23 cellular contexts compared by ENCODE assay signal in the genomic region with DNA sequence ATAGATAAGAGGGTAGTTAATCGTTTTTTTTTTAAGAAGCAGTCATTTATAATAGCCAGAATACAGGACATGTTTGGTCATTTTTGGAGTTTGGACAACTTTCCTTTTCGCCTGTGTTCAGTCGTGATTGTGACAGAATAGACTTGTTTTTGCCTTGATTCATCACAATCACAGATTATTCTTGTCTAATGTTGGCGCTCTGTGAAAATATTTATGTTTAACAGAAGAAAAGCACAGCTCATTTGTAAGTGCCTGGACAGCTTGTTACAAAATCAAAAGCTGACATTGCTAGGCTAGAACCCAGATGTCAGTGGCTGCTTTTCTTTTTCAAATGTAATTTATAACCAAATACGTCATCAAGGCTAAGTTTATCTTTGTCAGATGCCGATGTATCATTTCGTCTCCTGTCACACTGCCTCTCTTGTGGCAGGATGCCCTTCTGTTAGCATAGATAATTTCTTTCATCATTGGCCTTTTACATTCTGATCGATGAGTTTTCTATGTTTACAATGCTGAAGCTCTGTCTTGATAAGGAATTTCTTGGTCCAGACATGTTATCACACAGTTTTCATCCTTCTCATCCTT.
"Had no signal": no experiment of that assay in that cellular context is flagged by ENCODE, and none has a peak within 500 bp of the region (broad histone marks: within the 10 kb centered on the region; RNA-seq: fewer than 3 reads in every experiment).

No MANE protein-coding gene starts in this region.

- H3K36me3 ChIP-seq: gastrocnemius medialis, stomach, transverse colon, uterus had no signal

- H3K27ac ChIP-seq: epithelial cell of prostate, gastrocnemius medialis, stomach, transverse colon, uterus had no signal

- DNase-seq: activated CD4-positive, alpha-beta T cell treated with anti-CD3 and anti-CD28 coated beads, Interleukin-2, amount 50 U/mL, for 4 hours; activated CD8-positive, alpha-beta memory T cell treated with anti-CD3 and anti-CD28 coated beads, Interleukin-2, amount 50 U/mL, for 48 hours; activated naive CD4-positive, alpha-beta T cell; activated naive CD8-positive, alpha-beta T cell treated with anti-CD3 and anti-CD28 coated beads for 36 hours; activated T-cell treated with anti-CD3 and anti-CD28 coated beads, Interleukin-2, amount 50 U/mL, for 4 hours; amniotic stem cell; gastrocnemius medialis; hypothalamus; nephron progenitor cell; occipital lobe; small intestine; stimulated activated CD4-positive, alpha-beta T cell treated with anti-CD3 and anti-CD28 coated beads, Interleukin-15, amount 100 ng/mL, for 24 hours; stomach; T-helper 1 cell; T-helper 9 cell; transverse colon; uterus had no signal

- H3K4me3 ChIP-seq: gastrocnemius medialis, stomach, transverse colon, uterus had no signal

- H3K9me3 ChIP-seq: gastrocnemius medialis, transverse colon, uterus had no signal

- H3K4me1 ChIP-seq: gastrocnemius medialis, stomach, transverse colon, uterus had no signal

- H3K27me3 ChIP-seq: gastrocnemius medialis, stomach, transverse colon, uterus had no signal

- ATAC-seq: activated T-cell treated with anti-CD3 and anti-CD28 coated beads, Interleukin-2, amount 50 U/mL, for 4 hours; gastrocnemius medialis; sciatic nerve; stimulated activated memory B cell treated with anti-CD40 and anti-IgM and Interleukin-4, amounts not matched to agents 10 μg/mL and 1 μg/mL and 100 μg/mL, for 72 hours; WTC11 had no signal

- FAIRE-seq: bronchial epithelial cell, islet of Langerhans, small intestine had no signal
